Comparison of ENCODE assay signal across 8 cellular contexts in genomic region chr14:56120091-56120632, GRCh38. TPM values are rescaled to one million over a fixed set of nuclear protein-coding genes. Genes with fewer than 3 reads are reported as not detected.
A peak's percentile ranks its signal among the peaks of the same experiment; 100 is the strongest.
DNase-seq lines count a peak whose midpoint lies in the region; ATAC-seq and TF ChIP-seq lines count a peak whose summit lies in the region.

No MANE protein-coding gene starts in this region.

- TF ChIP-seq CTCF in cardiac fibroblast (IDR thresholded peaks at IDR 0.05; ENCODE audit: low read depth, low read length) = peak; percentile 2

- H3K36me3 Mint-ChIP-seq in memory B cell = no peaks in the 10 kb centered on the region

- no peaks in the 10 kb centered on the region for H3K9me3 Mint-ChIP-seq in memory B cell

- H3K4me3 ChIP-seq in cardiac fibroblast (replicated peaks in 1 of 2; ENCODE audit: low read depth in 2 of 2, low read length in 2 of 2) = peak overlapping the region; percentile 58 to 80
- H3K4me3 ChIP-seq in urinary bladder (ENCODE audit: low read depth, low read length) = peak overlapping the region; percentile 100

- H3K27ac ChIP-seq in urinary bladder (ENCODE audit: low read depth) = no peak overlapping the region

- H3K4me1 Mint-ChIP-seq in memory B cell = peaks cover 25% of the 10 kb centered on the region

- no peaks in the 10 kb centered on the region for H3K36me3 ChIP-seq in urinary bladder (ENCODE audit: insufficient read depth)

- H3K4me3 Mint-ChIP-seq in memory B cell = peak overlapping the region; percentile 76

- H3K27ac Mint-ChIP-seq in memory B cell = no peak overlapping the region

- no peaks in the 10 kb centered on the region for H3K4me1 ChIP-seq in urinary bladder (ENCODE audit: insufficient read depth)

- 11% methylated on average over 13 of the region's 13 CpGs for WGBS in urinary bladder

- peaks cover 11% of the 10 kb centered on the region for H3K27me3 Mint-ChIP-seq in memory B cell

- DNase-seq in DMS 273 (lab: John Stamatoyannopoulos, UW; ENCODE audit: unreplicated experiment) (peak; percentile 82), MV-4-11 (lab: John Stamatoyannopoulos, UW) (peak; percentile 15), cardiac fibroblast (ENCODE audit: low read depth in 2 of 2) (peak; percentile 53 to 81), memory B cell (ENCODE audit: low spot score in 2 of 2) (no peak), T1000 (lab: John Stamatoyannopoulos, UW) (no peak), SIG-M5 (lab: John Stamatoyannopoulos, UW) (no peak)

- ATAC-seq in memory B cell (ENCODE audit: low read depth) (no peak), HG02798 (IDR thresholded peaks at IDR 0.05; ENCODE audit: poor library complexity, unreplicated experiment) (no peak)

RNA-seq across cellular contexts. Expression of gene PELI2, which starts 2.0 kb away (rescaled TPM):
- total RNA-seq in urinary bladder = 15.9 TPM
- polyA plus RNA-seq in urinary bladder = 10.6 TPM

Comparison
In these comparisons a context has a peak if more than half of its experiments do, and no peak if none do; other contexts are left out.
1. DNase-seq: peak in DMS 273 (single experiment), MV-4-11 (single experiment) and cardiac fibroblast (2 of 2); none in memory B cell (0 of 2), T1000 (single experiment) and SIG-M5 (single experiment).